Comparison of ENCODE assay signal across 15 cellular contexts in genomic region chr4:154009795-154010194, GRCh38.
"Had no signal": no experiment of that assay in that cellular context is flagged by ENCODE, and none has a peak within 500 bp of the region (broad histone marks: within the 10 kb centered on the region; RNA-seq: fewer than 3 reads in every experiment).

No MANE protein-coding gene starts in this region.

- H3K9me3 ChIP-seq: colonic mucosa, lower lobe of right lung, stomach had no signal

- H3K4me1 Mint-ChIP-seq: stimulated activated effector memory CD8-positive, alpha-beta T cell treated with anti-CD3 and anti-CD28 coated beads, Interleukin-12 subunit alpha, Interleukin-12 subunit beta, amount 100 ng/mL, for 72 hours had no signal

- H3K4me3 ChIP-seq: colonic mucosa, lower lobe of right lung, SK-N-MC, stomach had no signal

- H3K36me3 ChIP-seq: colonic mucosa, lower lobe of right lung, stomach, WERI-Rb-1 had no signal

- H3K9me3 Mint-ChIP-seq: mesothelial cell of epicardium had no signal

- H3K4me3 Mint-ChIP-seq: activated naive CD8-positive, alpha-beta T cell; mesothelial cell of epicardium; stimulated activated effector memory CD8-positive, alpha-beta T cell treated with anti-CD3 and anti-CD28 coated beads, Interleukin-12 subunit alpha, Interleukin-12 subunit beta, amount 100 ng/mL, for 72 hours had no signal

- H3K27me3 ChIP-seq: colonic mucosa, stomach had no signal

- H3K27ac ChIP-seq: colonic mucosa, lower lobe of right lung, SK-N-MC, WERI-Rb-1 had no signal

- DNase-seq: activated CD4-positive, alpha-beta T cell treated with anti-CD3 and anti-CD28 coated beads for 1 hour; amniotic stem cell; central memory CD4-positive, alpha-beta T cell; colonic mucosa; erythroblast; lower lobe of right lung; occipital lobe; right cardiac atrium; stimulated activated CD4-positive, alpha-beta T cell treated with anti-CD3 and anti-CD28 coated beads, Interleukin-4, amount 100 ng/mL, for 24 hours; stomach; WERI-Rb-1 had no signal

- H3K4me1 ChIP-seq: colonic mucosa, lower lobe of right lung had no signal

- ATAC-seq: right cardiac atrium; stimulated activated effector memory CD8-positive, alpha-beta T cell treated with anti-CD3 and anti-CD28 coated beads, Interleukin-12 subunit alpha, Interleukin-12 subunit beta, amount 100 ng/mL, for 72 hours had no signal

- H3K27ac Mint-ChIP-seq: activated naive CD8-positive, alpha-beta T cell; mesothelial cell of epicardium; stimulated activated effector memory CD8-positive, alpha-beta T cell treated with anti-CD3 and anti-CD28 coated beads, Interleukin-12 subunit alpha, Interleukin-12 subunit beta, amount 100 ng/mL, for 72 hours had no signal

- H3K27me3 Mint-ChIP-seq: activated naive CD8-positive, alpha-beta T cell had no signal

- H3K36me3 Mint-ChIP-seq: activated naive CD8-positive, alpha-beta T cell; mesothelial cell of epicardium; stimulated activated effector memory CD8-positive, alpha-beta T cell treated with anti-CD3 and anti-CD28 coated beads, Interleukin-12 subunit alpha, Interleukin-12 subunit beta, amount 100 ng/mL, for 72 hours had no signal
